ENCODE assay signal across 1 cellular context in genomic region chr5:55712023-55712859, GRCh38.
TF ChIP-seq lines count a peak whose summit lies in the region.

TSS of gene SLC38A9 (minus strand) at chr5:55712324. CDS start at chr5:55697958, 14,366 bp downstream.

TF ChIP-seq in HepG2, 621 proteins besides CTCF, POLR2A, EP300 and RAD21 (continued from another document):
- TF ChIP-seq DRAP1 (CRISPR knock-in tag; IDR thresholded peaks at IDR 0.05) (peak; percentile 70; the same call in 1 of the 2 replicates), PRMT3 (CRISPR knock-in tag; IDR thresholded peaks at IDR 0.05; ENCODE audit: borderline replicate concordance, low read depth) (no peak), KLF13 (CRISPR knock-in tag; IDR thresholded peaks at IDR 0.05) (no peak), HMGA1 (CRISPR knock-in tag; conservative IDR thresholded peaks at IDR 0.05) (no peak), ZNF256 (CRISPR knock-in tag; conservative IDR thresholded peaks at IDR 0.05) (0 out of 2 replicates have a peak, but pooled peaks have one; percentile 52), ZNF572 (CRISPR knock-in tag; IDR thresholded peaks at IDR 0.05) (peak; percentile 45; the same call in 1 of the 2 replicates), POLR2G (IDR thresholded peaks at IDR 0.05; ENCODE audit: low read depth, low read length) (peak; percentile 94), RFX1 (IDR thresholded peaks at IDR 0.05) (no peak), MAZ (IDR thresholded peaks at IDR 0.05; ENCODE audit: borderline replicate concordance, low read depth, low read length) (no peak; the same call in 1 of the 2 replicates), MAZ (CRISPR knock-in tag; IDR thresholded peaks at IDR 0.05; ENCODE audit: low read depth) (no peak), TCF7L2 (IDR thresholded peaks at IDR 0.05; ENCODE audit: low read depth, low read length) (no peak), MIXL1 (CRISPR knock-in tag; IDR thresholded peaks at IDR 0.05) (no peak), ATF7-NPFF (CRISPR knock-in tag; IDR thresholded peaks at IDR 0.05; ENCODE audit: low read depth) (no peak; the same call in none of the 2 replicates), ZNF552 (CRISPR knock-in tag; IDR thresholded peaks at IDR 0.05; ENCODE audit: borderline replicate concordance) (no peak), TEAD2 (CRISPR knock-in tag; IDR thresholded peaks at IDR 0.05) (no peak), ZNF10 (CRISPR knock-in tag; IDR thresholded peaks at IDR 0.05; ENCODE audit: borderline replicate concordance, low read depth) (no peak), SP140L (CRISPR knock-in tag; IDR thresholded peaks at IDR 0.05; ENCODE audit: borderline replicate concordance) (no peak), STAT6 (CRISPR knock-in tag; IDR thresholded peaks at IDR 0.05; ENCODE audit: borderline replicate concordance) (no peak), SNAPC2 (CRISPR knock-in tag; IDR thresholded peaks at IDR 0.05) (no peak), ZNF276 (CRISPR knock-in tag; IDR thresholded peaks at IDR 0.05; ENCODE audit: low read depth) (no peak), SNAPC5 (CRISPR knock-in tag; IDR thresholded peaks at IDR 0.05; ENCODE audit: borderline replicate concordance) (no peak), HBP1 (CRISPR knock-in tag; IDR thresholded peaks at IDR 0.05; ENCODE audit: low read depth) (peak; percentile 38; the same call in 1 of the 2 replicates), ZNF652 (CRISPR knock-in tag; IDR thresholded peaks at IDR 0.05; ENCODE audit: borderline replicate concordance, low read depth) (no peak), GATAD1 (CRISPR knock-in tag; IDR thresholded peaks at IDR 0.05) (peak; percentile 85), SRY (CRISPR knock-in tag; IDR thresholded peaks at IDR 0.05) (no peak), JUNB (CRISPR knock-in tag; IDR thresholded peaks at IDR 0.05; ENCODE audit: borderline replicate concordance) (no peak), NONO (IDR thresholded peaks at IDR 0.05) (no peak), NONO (CRISPR knock-in tag; conservative IDR thresholded peaks at IDR 0.05) (peak; percentile 45; the same call in 1 of the 2 replicates), ZNF468 (CRISPR knock-in tag; IDR thresholded peaks at IDR 0.05) (no peak), ZSCAN29 (CRISPR knock-in tag; conservative IDR thresholded peaks at IDR 0.05) (0 out of 2 replicates have a peak, but pooled peaks have one; percentile 42), HMG20B (CRISPR knock-in tag; conservative IDR thresholded peaks at IDR 0.05) (0 out of 2 replicates have a peak, but pooled peaks have one; percentile 19), DDIT3 (CRISPR knock-in tag; IDR thresholded peaks at IDR 0.05) (no peak), ZBTB43 (CRISPR knock-in tag; conservative IDR thresholded peaks at IDR 0.05) (no peak), SKI (IDR thresholded peaks at IDR 0.05; ENCODE audit: partially characterized antibody) (peak; percentile 34), HIVEP1 (CRISPR knock-in tag; IDR thresholded peaks at IDR 0.05) (peak; percentile 68; the same call in 1 of the 2 replicates), ZNF121 (CRISPR knock-in tag; IDR thresholded peaks at IDR 0.05) (peak; percentile 49; the same call in 1 of the 2 replicates), GFI1 (CRISPR knock-in tag; IDR thresholded peaks at IDR 0.05; ENCODE audit: borderline replicate concordance) (peak; percentile 67; the same call in 1 of the 2 replicates)
